18 cellular contexts compared by ENCODE assay signal in genomic region chr22:44647141-44647540, GRCh38. TPM values are rescaled to one million over a fixed set of nuclear protein-coding genes. Genes with fewer than 3 reads are reported as not detected.
DNase-seq lines count a peak whose midpoint lies in the region; ATAC-seq, FAIRE-seq and TF ChIP-seq lines count a peak whose summit lies in the region.
"Had no signal": no experiment of that assay in that cellular context is flagged by ENCODE, and none has a peak within 500 bp of the region (broad histone marks: within the 10 kb centered on the region; RNA-seq: fewer than 3 reads in every experiment).

No MANE protein-coding gene starts in this region.

- 0 out of 22 replicates have a peak overlapping the region, but pooled peaks of 1 of the 11 experiments have one; percentile 9 for H3K27ac ChIP-seq in BLaER1 treated with 17β-estradiol and CSF1 and Interleukin-3, amounts not matched to agents 10 nM and 100 nM
- H3K27ac ChIP-seq in Karpas-422 (ENCODE audit: low read length) = no peak overlapping the region
- no peak overlapping the region for H3K27ac ChIP-seq in kidney (ENCODE audit: low read depth in 2 of 2, low read length in 2 of 2)
- H3K27ac ChIP-seq in upper lobe of right lung = no peak overlapping the region

- H3K9me3 ChIP-seq in BLaER1 treated with 17β-estradiol and CSF1 and Interleukin-3, amounts not matched to agents 10 nM and 100 nM (replicated peaks in 1 of 11) = no peaks in the 10 kb centered on the region
- no peaks in the 10 kb centered on the region for H3K9me3 ChIP-seq in Karpas-422 (ENCODE audit: low read length)
- no peaks in the 10 kb centered on the region for H3K9me3 ChIP-seq in kidney (ENCODE audit: control insufficient read depth in 1 of 2, low read length in 2 of 2)
- H3K9me3 ChIP-seq in upper lobe of right lung = no peaks in the 10 kb centered on the region

- intact Hi-C loops in kidney (cut with DNase I) (no loop called here), upper lobe of right lung (cut with DNase I) (no loop called here)

- H3K27me3 ChIP-seq in BLaER1 treated with 17β-estradiol and CSF1 and Interleukin-3, amounts not matched to agents 10 nM and 100 nM = no peaks in the 10 kb centered on the region
- no peaks in the 10 kb centered on the region for H3K27me3 ChIP-seq in Karpas-422 (ENCODE audit: low read length)
- no peaks in the 10 kb centered on the region for H3K27me3 ChIP-seq in upper lobe of right lung

- H3K4me1 ChIP-seq in BLaER1 treated with 17β-estradiol and CSF1 and Interleukin-3, amounts not matched to agents 10 nM and 100 nM = peaks cover 24 to 75% (median 43%) of the 10 kb centered on the region in 10 experiments
- H3K4me1 ChIP-seq in Karpas-422 (ENCODE audit: low read length) (no peaks in the 10 kb centered on the region), kidney (ENCODE audit: control insufficient read depth in 1 of 2, insufficient read depth in 1 of 2, low read depth in 1 of 2, low read length in 2 of 2) (peaks cover 0 to 2% of the 10 kb centered on the region in 2 donors), upper lobe of right lung (peaks cover 3% of the 10 kb centered on the region)

- no peaks in the 10 kb centered on the region for H3K79me2 ChIP-seq in Karpas-422 (ENCODE audit: low read length)

- no peak overlapping the region for H2AFZ ChIP-seq in Karpas-422 (ENCODE audit: low read length)
- H2AFZ ChIP-seq: GM23248 had no signal

- ATAC-seq in upper lobe of right lung = no peak
- ATAC-seq in GM21367 (IDR thresholded peaks at IDR 0.05; ENCODE audit: unreplicated experiment) = no peak

- no peak overlapping the region for H3K4me3 ChIP-seq in BLaER1 treated with 17β-estradiol and CSF1 and Interleukin-3, amounts not matched to agents 10 nM and 100 nM
- H3K4me3 ChIP-seq in Karpas-422 (ENCODE audit: low read length) = no peak overlapping the region
- H3K4me3 ChIP-seq in kidney (ENCODE audit: low read length in 2 of 2) = no peak overlapping the region
- no peak overlapping the region for H3K4me3 ChIP-seq in upper lobe of right lung
- H3K4me3 ChIP-seq: GM23248 had no signal

- H3K9ac ChIP-seq in BLaER1 treated with 17β-estradiol and CSF1 and Interleukin-3, amounts not matched to agents 10 nM and 100 nM = no peak overlapping the region
- no peak overlapping the region for H3K9ac ChIP-seq in Karpas-422 (ENCODE audit: low read length)
- no peak overlapping the region for H3K9ac ChIP-seq in kidney (ENCODE audit: low read length in 2 of 2)

- no peak for FAIRE-seq in kidney (lab: Jason Lieb, UNC)
- FAIRE-seq: GM12891, GM18507, H1 had no signal

- H3K36me3 ChIP-seq in BLaER1 treated with 17β-estradiol and CSF1 and Interleukin-3, amounts not matched to agents 10 nM and 100 nM = no peaks in the 10 kb centered on the region
- H3K36me3 ChIP-seq in Karpas-422 (ENCODE audit: insufficient read depth, low read length) (no peaks in the 10 kb centered on the region), kidney (ENCODE audit: control insufficient read depth in 1 of 2, insufficient read depth in 2 of 2, low read length in 2 of 2) (no peaks in the 10 kb centered on the region), upper lobe of right lung (no peaks in the 10 kb centered on the region)

- DNase-seq in Karpas-422 = peak; percentile 6
- peak; percentile 22 for DNase-seq in kidney
- DNase-seq in upper lobe of right lung = peak; percentile 10
- no peak for DNase-seq in activated T-cell treated with anti-CD3 and anti-CD28 coated beads, Interleukin-2, amount 50 U/mL, for 48 hours
- no peak for DNase-seq in T-helper 9 cell
- DNase-seq: Calu3; CD4-positive, alpha-beta memory T cell; COR-L47; DMS53; DMS79 treated with DMSO at 0.1 percent for 48 hours; GF-D8; HCEC 1CT had no signal

- no peaks in the 10 kb centered on the region for H4K20me1 ChIP-seq in BLaER1 treated with 17β-estradiol and CSF1 and Interleukin-3, amounts not matched to agents 10 nM and 100 nM
- H4K20me1 ChIP-seq in Karpas-422 (ENCODE audit: insufficient read depth, low read depth, low read length) = no peaks in the 10 kb centered on the region

- peak overlapping the region; percentile 54 to 87 (median 79); a peak in 20 of 22 replicates for H3K4me2 ChIP-seq in BLaER1 treated with 17β-estradiol and CSF1 and Interleukin-3, amounts not matched to agents 10 nM and 100 nM
- H3K4me2 ChIP-seq in Karpas-422 (ENCODE audit: low read depth, low read length, poor library complexity, severe bottlenecking) = no peak overlapping the region

- H3K9me2 ChIP-seq in Karpas-422 (replicated peaks; ENCODE audit: insufficient read depth, low read length) = no peaks in the 10 kb centered on the region

- TF ChIP-seq CTCF in kidney (IDR thresholded peaks at IDR 0.05; ENCODE audit: borderline replicate concordance, extremely low read depth, insufficient read depth) = no peak
- no peak for TF ChIP-seq CTCF in upper lobe of right lung (IDR thresholded peaks at IDR 0.05)

RNA-seq across cellular contexts. Expression of gene PRR5, which starts 54.9 kb away (rescaled TPM):
- not detected in 2 replicates for total RNA-seq in Karpas-422 (2014; rRNA removed; shearing (Covaris generic); ENCODE audit: low replicate concordance)
- 24.0 TPM for total RNA-seq in kidney
- polyA plus RNA-seq in kidney (ENCODE audit: insufficient read depth, low read depth, low replicate concordance) = 46.0 TPM
- 13.6 TPM for total RNA-seq in upper lobe of right lung

Comparison
In these comparisons a context has a peak if more than half of its experiments do, and no peak if none do; other contexts are left out.
1. DNase-seq: peak in Karpas-422 (single experiment), kidney (single experiment) and upper lobe of right lung (single experiment); none in activated T-cell treated with anti-CD3 and anti-CD28 coated beads, Interleukin-2, amount 50 U/mL, for 48 hours (0 of 2) and T-helper 9 cell (single experiment).
2. RNA of gene PRR5, which starts 54.9 kb away (total RNA-seq): 24.0 TPM in kidney (single experiment) and 13.6 TPM in upper lobe of right lung (single experiment); not detected in Karpas-422; every median in the first group is over 10 times any median in the second.